ENCODE assay signal across 22 cellular contexts in genomic region chr6:7264041-7264440, GRCh38.
"Had no signal": no experiment of that assay in that cellular context is flagged by ENCODE, and none has a peak within 500 bp of the region (broad histone marks: within the 10 kb centered on the region; RNA-seq: fewer than 3 reads in every experiment).

No MANE protein-coding gene starts in this region.

- H3K36me3 ChIP-seq: ascending aorta, gastroesophageal sphincter, heart left ventricle, neural progenitor cell, ovary had no signal

- DNase-seq: activated CD4-positive, alpha-beta T cell treated with anti-CD3 and anti-CD28 coated beads, Interleukin-2, amount 10 ng/mL, durations not matched to agents 7 days and 5 days; activated CD4-positive, CD25-positive, alpha-beta regulatory T cell; activated naive CD4-positive, alpha-beta T cell treated with anti-CD3 and anti-CD28 coated beads, Interleukin-2, amount 10 ng/mL, durations not matched to agents 7 days and 5 days; activated naive CD8-positive, alpha-beta T cell treated with anti-CD3 and anti-CD28 coated beads, Interleukin-2, amount 50 U/mL, for 24 hours; activated T-cell treated with anti-CD3 and anti-CD28 coated beads, Interleukin-2, amount 50 U/mL, for 1 hour; cerebellar nuclear complex; cortex of kidney; mesenchymal stem cell; naive thymus-derived CD4-positive, alpha-beta T cell; stimulated activated CD4-positive, alpha-beta T cell treated with anti-CD3 and anti-CD28 coated beads, Interleukin-12 subunit alpha, Interleukin-12 subunit beta, amount 100 ng/mL, for 4 hours; stimulated activated CD4-positive, alpha-beta T cell treated with anti-CD3 and anti-CD28 coated beads, Interleukin-1b, Interleukin-23, amount 100 ng/mL, for 48 hours; stimulated activated naive CD8-positive, alpha-beta T cell treated with anti-CD3 and anti-CD28 coated beads, Interleukin-15, Interleukin-2, amounts not matched to agents 100 U/mL and 50 U/mL, for 24 hours; T-helper 1 cell; T-helper 9 cell; trophoblast cell had no signal

- H3K27me3 ChIP-seq: ascending aorta, gastroesophageal sphincter, heart left ventricle, neural progenitor cell, ovary had no signal

- H3K4me3 ChIP-seq: ascending aorta, gastroesophageal sphincter, heart left ventricle, neural progenitor cell, ovary had no signal

- H3K27ac ChIP-seq: ascending aorta, gastroesophageal sphincter, heart left ventricle, neural progenitor cell, ovary had no signal

- H3K9me3 ChIP-seq: ascending aorta, ovary had no signal

- ATAC-seq: activated naive CD8-positive, alpha-beta T cell treated with anti-CD3 and anti-CD28 coated beads, Interleukin-2, amount 50 U/mL, for 24 hours; activated T-helper 17 cell treated with anti-CD3 and anti-CD28 coated beads, Interleukin-2, amount 50 U/mL, for 72 hours; gastroesophageal sphincter; heart left ventricle; naive thymus-derived CD4-positive, alpha-beta T cell; SK-N-SH treated with all-trans-retinoic acid at 6 μM for 48 hours; stimulated activated naive CD8-positive, alpha-beta T cell treated with anti-CD3 and anti-CD28 coated beads, Interleukin-15, Interleukin-2, amounts not matched to agents 100 U/mL and 50 U/mL, for 24 hours had no signal
